Comparison of ENCODE assay signal across 1 cellular context in genomic region chr7:136247211-136247610, GRCh38.
TF ChIP-seq lines count a peak whose summit lies in the region.

No MANE protein-coding gene starts in this region.

TF ChIP-seq in K562, 482 proteins besides CTCF, POLR2A, EP300 and RAD21 (continued from another document):
- TF ChIP-seq PKNOX1 (IDR thresholded peaks at IDR 0.05) (0 out of 2 replicates have a peak, but pooled peaks have one; percentile 28), ATF1 (CRISPR knock-in tag; IDR thresholded peaks at IDR 0.05) (no peak), ATF1 (tag; IDR thresholded peaks at IDR 0.05) (peak; percentile 49; the same call in 1 of the 2 replicates), ZBTB2 (IDR thresholded peaks at IDR 0.05) (no peak), ZSCAN29 (IDR thresholded peaks at IDR 0.05) (no peak), MTA1 (IDR thresholded peaks at IDR 0.05; ENCODE audit: borderline replicate concordance) (no peak), TAL1 (IDR thresholded peaks at IDR 0.05) (no peak), GATAD2B (IDR thresholded peaks at IDR 0.05; ENCODE audit: borderline replicate concordance) (0 out of 2 replicates have a peak, but pooled peaks have one; percentile 27), NFRKB (IDR thresholded peaks at IDR 0.05; ENCODE audit: low read depth) (no peak), PTTG1 (tag; IDR thresholded peaks at IDR 0.05; ENCODE audit: low read depth) (no peak), THRA (IDR thresholded peaks at IDR 0.05) (no peak), ARNT (IDR thresholded peaks at IDR 0.05) (0 out of 4 replicates have a peak, but pooled peaks of 1 of the 2 experiments have one; percentile 21), HNRNPK (IDR thresholded peaks at IDR 0.05; ENCODE audit: low read depth, low read length, poor library complexity, severe bottlenecking) (no peak), ZBTB43 (CRISPR knock-in tag; IDR thresholded peaks at IDR 0.05) (no peak), C11orf30 (IDR thresholded peaks at IDR 0.05; ENCODE audit: low read depth) (0 out of 2 replicates have a peak, but pooled peaks have one; percentile 7), MBD1 (CRISPR knock-in tag; IDR thresholded peaks at IDR 0.05) (0 out of 2 replicates have a peak, but pooled peaks have one; percentile 15), ZNF3 (CRISPR knock-in tag; IDR thresholded peaks at IDR 0.05) (no peak), PBX2 (CRISPR knock-in tag; IDR thresholded peaks at IDR 0.05; ENCODE audit: low read depth) (no peak), PBX2 (tag; conservative IDR thresholded peaks at IDR 0.05; ENCODE audit: low read depth) (peak; percentile 66), SMARCA4 (IDR thresholded peaks at IDR 0.05) (peak; percentile 32; the same call in 1 of the 2 replicates), JUND (IDR thresholded peaks at IDR 0.05; ENCODE audit: borderline replicate concordance, low read depth, low read length) (0 out of 2 replicates have a peak, but pooled peaks have one; percentile 3), JUND (tag; IDR thresholded peaks at IDR 0.05; ENCODE audit: borderline replicate concordance, low read depth, low read length) (no peak; the same call in 2 of the 3 replicates), ZBTB1 (CRISPR knock-in tag; IDR thresholded peaks at IDR 0.05; ENCODE audit: borderline replicate concordance, low read depth) (no peak), RHOXF2B (CRISPR knock-in tag; conservative IDR thresholded peaks at IDR 0.05) (no peak), ZNF140 (CRISPR knock-in tag; IDR thresholded peaks at IDR 0.05) (no peak), XRCC4 (IDR thresholded peaks at IDR 0.05; ENCODE audit: extremely low read depth, insufficient read depth, insufficient read length) (no peak), MEIS2 (IDR thresholded peaks at IDR 0.05; ENCODE audit: partially characterized antibody) (peak; percentile 88), TCF15 (CRISPR knock-in tag; IDR thresholded peaks at IDR 0.05) (no peak), MNT (conservative IDR thresholded peaks at IDR 0.05) (0 out of 4 replicates have a peak, but pooled peaks of 1 of the 2 experiments have one; percentile 30), RBM15 (IDR thresholded peaks at IDR 0.05; ENCODE audit: insufficient read depth, low read length) (no peak)
